8 cellular contexts compared by ENCODE assay signal in genomic region chr9:130165579-130165978, GRCh38.
"Had no signal": no experiment of that assay in that cellular context is flagged by ENCODE, and none has a peak within 500 bp of the region (broad histone marks: within the 10 kb centered on the region; RNA-seq: fewer than 3 reads in every experiment).

No MANE protein-coding gene starts in this region.

- H3K4me3 Mint-ChIP-seq: GM23338, H9, HFFc6 had no signal

- H3K9me3 ChIP-seq: HAP-1 had no signal

- ATAC-seq: GM23338, HCT116 had no signal

- H3K4me1 ChIP-seq: HAP-1 had no signal

- H3K27ac Mint-ChIP-seq: GM23338, H9, HFFc6 had no signal

- H3K27ac ChIP-seq: GM23248 had no signal

- H2AFZ ChIP-seq: GM23248, GM23338 had no signal

- H3K4me1 Mint-ChIP-seq: GM23338 had no signal

- H3K9me3 Mint-ChIP-seq: GM23338, H9, HFFc6 had no signal

- DNase-seq: GM23248, GOT3, H9, HCEC 1CT, HFFc6 had no signal

- H3K9ac ChIP-seq: GM23248 had no signal

- H3K4me2 ChIP-seq: GM23338 had no signal

- H3K4me3 ChIP-seq: GM23248, GM23338, HAP-1 had no signal

- H3K36me3 ChIP-seq: HAP-1 had no signal
